Comparison of ENCODE assay signal across 33 cellular contexts in the genomic region with DNA sequence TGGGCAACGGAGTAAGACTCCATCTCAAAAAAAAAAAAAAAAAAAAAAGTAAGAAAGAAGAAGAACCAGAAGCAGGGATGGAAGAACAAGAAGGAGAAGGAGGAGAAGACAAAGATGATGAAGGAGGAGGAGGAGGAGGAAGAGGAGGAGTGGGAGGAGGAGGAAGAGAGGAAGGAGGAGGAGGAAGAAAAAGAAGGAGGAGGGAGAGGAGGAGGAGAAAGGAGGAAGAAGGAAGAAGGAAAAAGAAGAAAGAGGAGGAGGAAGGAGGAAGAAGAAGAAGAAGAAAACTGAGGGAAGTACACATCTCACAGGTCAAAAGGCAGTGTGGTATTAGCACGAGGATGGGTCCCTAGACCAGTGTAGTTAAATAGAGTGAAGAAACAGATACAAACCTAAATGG.
"Had no signal": no experiment of that assay in that cellular context is flagged by ENCODE, and none has a peak within 500 bp of the region (broad histone marks: within the 10 kb centered on the region; RNA-seq: fewer than 3 reads in every experiment).

No MANE protein-coding gene starts in this region.

- H3K4me3 Mint-ChIP-seq: naive thymus-derived CD8-positive, alpha-beta T cell; natural killer cell treated with Interleukin-12 subunit alpha and Interleukin-12 subunit beta and Interleukin-15 and Interleukin-18, amount 100 ng/mL, for 72 hours; nephron progenitor cell; neural crest cell; stimulated activated memory B cell treated with anti-CD40 and anti-IgM and Interleukin-4, amounts not matched to agents 10 μg/mL and 1 μg/mL and 100 μg/mL, for 72 hours; stimulated activated naive CD8-positive, alpha-beta T cell treated with anti-CD3 and anti-CD28 coated beads, Interleukin-15, amount 100 ng/mL, for 72 hours; type B pancreatic cell had no signal

- H3K27ac Mint-ChIP-seq: naive thymus-derived CD8-positive, alpha-beta T cell; natural killer cell treated with Interleukin-12 subunit alpha and Interleukin-12 subunit beta and Interleukin-15 and Interleukin-18, amount 100 ng/mL, for 72 hours; nephron progenitor cell; progenitor cell of endocrine pancreas; stimulated activated memory B cell treated with anti-CD40 and anti-IgM and Interleukin-4, amounts not matched to agents 10 μg/mL and 1 μg/mL and 100 μg/mL, for 72 hours; stimulated activated naive CD8-positive, alpha-beta T cell treated with anti-CD3 and anti-CD28 coated beads, Interleukin-15, amount 100 ng/mL, for 72 hours; type B pancreatic cell had no signal

- H3K27me3 Mint-ChIP-seq: progenitor cell of endocrine pancreas; stimulated activated naive CD8-positive, alpha-beta T cell treated with anti-CD3 and anti-CD28 coated beads, Interleukin-15, amount 100 ng/mL, for 72 hours; type B pancreatic cell had no signal

- H3K9me3 Mint-ChIP-seq: naive thymus-derived CD8-positive, alpha-beta T cell; natural killer cell treated with Interleukin-12 subunit alpha and Interleukin-12 subunit beta and Interleukin-15 and Interleukin-18, amount 100 ng/mL, for 72 hours; nephron progenitor cell; neural crest cell; stimulated activated memory B cell treated with anti-CD40 and anti-IgM and Interleukin-4, amounts not matched to agents 10 μg/mL and 1 μg/mL and 100 μg/mL, for 72 hours; stimulated activated naive CD8-positive, alpha-beta T cell treated with anti-CD3 and anti-CD28 coated beads, Interleukin-15, amount 100 ng/mL, for 72 hours; type B pancreatic cell had no signal

- H3K4me1 Mint-ChIP-seq: naive thymus-derived CD8-positive, alpha-beta T cell; nephron progenitor cell; neural crest cell; stimulated activated memory B cell treated with anti-CD40 and anti-IgM and Interleukin-4, amounts not matched to agents 10 μg/mL and 1 μg/mL and 100 μg/mL, for 72 hours; stimulated activated naive CD8-positive, alpha-beta T cell treated with anti-CD3 and anti-CD28 coated beads, Interleukin-15, amount 100 ng/mL, for 72 hours had no signal

- H3K4me3 ChIP-seq: ovary, psoas muscle, skin epidermis, smooth muscle cell, spleen, suprapubic skin, testis, tibial artery, transverse colon, upper lobe of right lung, uterus had no signal

- H3K36me3 Mint-ChIP-seq: naive thymus-derived CD8-positive, alpha-beta T cell; natural killer cell treated with Interleukin-12 subunit alpha and Interleukin-12 subunit beta and Interleukin-15 and Interleukin-18, amount 100 ng/mL, for 72 hours; stimulated activated memory B cell treated with anti-CD40 and anti-IgM and Interleukin-4, amounts not matched to agents 10 μg/mL and 1 μg/mL and 100 μg/mL, for 72 hours; type B pancreatic cell had no signal

- ATAC-seq: naive thymus-derived CD8-positive, alpha-beta T cell; natural killer cell treated with Interleukin-12 subunit alpha and Interleukin-12 subunit beta and Interleukin-15 and Interleukin-18, amount 100 ng/mL, for 72 hours; psoas muscle; right cardiac atrium; sciatic nerve; stimulated activated memory B cell treated with anti-CD40 and anti-IgM and Interleukin-4, amounts not matched to agents 10 μg/mL and 1 μg/mL and 100 μg/mL, for 72 hours; stimulated activated naive CD8-positive, alpha-beta T cell treated with anti-CD3 and anti-CD28 coated beads, Interleukin-15, amount 100 ng/mL, for 72 hours; stimulated activated naive CD8-positive, alpha-beta T cell treated with anti-CD3 and anti-CD28 coated beads, Interleukin-15, Interleukin-2, amounts not matched to agents 100 U/mL and 50 U/mL, for 24 hours; upper lobe of right lung had no signal

- H3K4me2 ChIP-seq: smooth muscle cell had no signal

- H2AFZ ChIP-seq: parathyroid adenoma had no signal

- H3K36me3 ChIP-seq: neutrophil, ovary, spleen, suprapubic skin, tibial artery, transverse colon, upper lobe of right lung, uterus had no signal

- H3K4me1 ChIP-seq: parathyroid adenoma, psoas muscle, spleen, suprapubic skin, testis, tibial artery, upper lobe of right lung, uterus had no signal

- H3K9me3 ChIP-seq: neutrophil, ovary, psoas muscle, spleen, suprapubic skin, testis, tibial artery, transverse colon, upper lobe of right lung, uterus had no signal

- H3K79me2 ChIP-seq: parathyroid adenoma had no signal

- DNase-seq: naive thymus-derived CD8-positive, alpha-beta T cell; nephron progenitor cell; nucleus accumbens; ovary; posterior cingulate gyrus; psoas muscle; right cardiac atrium; spleen; stimulated activated CD4-positive, alpha-beta T cell treated with anti-CD3 and anti-CD28 coated beads, Interleukin-12 subunit alpha, Interleukin-12 subunit beta, amount 100 ng/mL, for 4 hours; stimulated activated CD4-positive, alpha-beta T cell treated with anti-CD3 and anti-CD28 coated beads, Interleukin-1b, Interleukin-23, amount 100 ng/mL, for 48 hours; stimulated activated CD4-positive, alpha-beta T cell treated with anti-CD3 and anti-CD28 coated beads, Interleukin-4, amount 100 ng/mL, for 1 hour; stimulated activated CD4-positive, alpha-beta T cell treated with anti-CD3 and anti-CD28 coated beads, Interleukin-4, amount 100 ng/mL, for 4 hours; stimulated activated CD8-positive, alpha-beta memory T cell treated with anti-CD3 and anti-CD28 coated beads, Interleukin-4, amount 100 ng/mL, for 48 hours; stimulated activated naive CD4-positive, alpha-beta T cell; stimulated activated naive CD8-positive, alpha-beta T cell treated with anti-CD3 and anti-CD28 coated beads, Interleukin-15, amount 100 ng/mL, for 72 hours; stimulated activated naive CD8-positive, alpha-beta T cell treated with anti-CD3 and anti-CD28 coated beads, Interleukin-15, Interleukin-2, amounts not matched to agents 100 U/mL and 50 U/mL, for 24 hours; substantia nigra; testis; tibial artery; transverse colon; upper lobe of right lung; uterus had no signal

- H3K27me3 ChIP-seq: neutrophil, ovary, spleen, suprapubic skin, testis, tibial artery, transverse colon, upper lobe of right lung, uterus had no signal

- H3K27ac ChIP-seq: neutrophil, ovary, parathyroid adenoma, psoas muscle, skin epidermis, spleen, suprapubic skin, testis, tibial artery, transverse colon, upper lobe of right lung, uterus had no signal
